10 cellular contexts compared by ENCODE assay signal in genomic region chr1:115837762-115838421, GRCh38. TPM values are rescaled to one million over a fixed set of nuclear protein-coding genes. Genes with fewer than 3 reads are reported as not detected.
A peak's percentile ranks its signal among the peaks of the same experiment; 100 is the strongest.
DNase-seq lines count a peak whose midpoint lies in the region; ATAC-seq lines count a peak whose summit lies in the region.
"Had no signal": no experiment of that assay in that cellular context is flagged by ENCODE, and none has a peak within 500 bp of the region (broad histone marks: within the 10 kb centered on the region; RNA-seq: fewer than 3 reads in every experiment).

No MANE protein-coding gene starts in this region.

- POLR2A ChIA-PET in activated naive CD8-positive, alpha-beta T cell treated with anti-CD3 and anti-CD28 coated beads, Interleukin-2, amount 10 ng/mL, durations not matched to agents 7 days and 5 days (lab: Charles Lee), result no interaction called here

- DNase-seq in NCI-H82 (lab: John Stamatoyannopoulos, UW), result peak; percentile 20
- no peak for DNase-seq in NCI-H82 treated with DMSO at 0.1 percent for 48 hours (lab: John Stamatoyannopoulos, UW; ENCODE audit: unreplicated experiment)
- peak; percentile 32 for DNase-seq in activated naive CD8-positive, alpha-beta T cell treated with anti-CD3 and anti-CD28 coated beads, Interleukin-2, amount 10 ng/mL, durations not matched to agents 7 days and 5 days
- peak; percentile 81 for DNase-seq in islet precursor cell
- no peak for DNase-seq in stimulated activated naive CD8-positive, alpha-beta T cell treated with anti-CD3 and anti-CD28 coated beads, Interleukin-15, amount 100 ng/mL, for 72 hours
- no peak for DNase-seq in COLO829 (ENCODE audit: low spot score)
- DNase-seq in T-helper 2 cell treated with Interferon-gamma antibody and Interleukin-4, amounts not matched to agents 5 μg/mL and 100 μg/mL, for 36 hours (ENCODE audit: low spot score), result no peak
- no peak for DNase-seq in activated CD4-positive, alpha-beta T cell treated with anti-CD3 and anti-CD28 coated beads for 1 hour
- DNase-seq: activated CD4-positive, alpha-beta T cell treated with anti-CD3 and anti-CD28 coated beads, Interleukin-2, amount 50 U/mL, for 1 hour; NCI-H2171 had no signal

- H3K4me1 Mint-ChIP-seq in activated naive CD8-positive, alpha-beta T cell treated with anti-CD3 and anti-CD28 coated beads, Interleukin-2, amount 10 ng/mL, durations not matched to agents 7 days and 5 days, result peaks cover 2% of the 10 kb centered on the region
- peaks cover 13% of the 10 kb centered on the region for H3K4me1 Mint-ChIP-seq in stimulated activated naive CD8-positive, alpha-beta T cell treated with anti-CD3 and anti-CD28 coated beads, Interleukin-15, amount 100 ng/mL, for 72 hours
- H3K4me1 Mint-ChIP-seq in T-helper 2 cell treated with Interferon-gamma antibody and Interleukin-4, amounts not matched to agents 5 μg/mL and 100 μg/mL, for 36 hours (ENCODE audit: low read depth), result peaks cover 2% of the 10 kb centered on the region

- H3K36me3 Mint-ChIP-seq in activated naive CD8-positive, alpha-beta T cell treated with anti-CD3 and anti-CD28 coated beads, Interleukin-2, amount 10 ng/mL, durations not matched to agents 7 days and 5 days, result no peaks in the 10 kb centered on the region
- H3K36me3 Mint-ChIP-seq in T-helper 2 cell treated with Interferon-gamma antibody and Interleukin-4, amounts not matched to agents 5 μg/mL and 100 μg/mL, for 36 hours (ENCODE audit: low read depth), result no peaks in the 10 kb centered on the region

- no peak overlapping the region for H3K4me3 Mint-ChIP-seq in activated naive CD8-positive, alpha-beta T cell treated with anti-CD3 and anti-CD28 coated beads, Interleukin-2, amount 10 ng/mL, durations not matched to agents 7 days and 5 days
- H3K4me3 Mint-ChIP-seq in stimulated activated naive CD8-positive, alpha-beta T cell treated with anti-CD3 and anti-CD28 coated beads, Interleukin-15, amount 100 ng/mL, for 72 hours, result peak overlapping the region; percentile 23 to 68
- no peak overlapping the region for H3K4me3 Mint-ChIP-seq in T-helper 2 cell treated with Interferon-gamma antibody and Interleukin-4, amounts not matched to agents 5 μg/mL and 100 μg/mL, for 36 hours

- H3K9me3 Mint-ChIP-seq in activated naive CD8-positive, alpha-beta T cell treated with anti-CD3 and anti-CD28 coated beads, Interleukin-2, amount 10 ng/mL, durations not matched to agents 7 days and 5 days, result no peaks in the 10 kb centered on the region
- H3K9me3 Mint-ChIP-seq in stimulated activated naive CD8-positive, alpha-beta T cell treated with anti-CD3 and anti-CD28 coated beads, Interleukin-15, amount 100 ng/mL, for 72 hours, result no peaks in the 10 kb centered on the region
- no peaks in the 10 kb centered on the region for H3K9me3 Mint-ChIP-seq in T-helper 2 cell treated with Interferon-gamma antibody and Interleukin-4, amounts not matched to agents 5 μg/mL and 100 μg/mL, for 36 hours

- H3K27ac Mint-ChIP-seq in activated naive CD8-positive, alpha-beta T cell treated with anti-CD3 and anti-CD28 coated beads, Interleukin-2, amount 10 ng/mL, durations not matched to agents 7 days and 5 days, result no peak overlapping the region
- H3K27ac Mint-ChIP-seq in stimulated activated naive CD8-positive, alpha-beta T cell treated with anti-CD3 and anti-CD28 coated beads, Interleukin-15, amount 100 ng/mL, for 72 hours, result no peak overlapping the region
- H3K27ac Mint-ChIP-seq in T-helper 2 cell treated with Interferon-gamma antibody and Interleukin-4, amounts not matched to agents 5 μg/mL and 100 μg/mL, for 36 hours, result no peak overlapping the region

- ATAC-seq in activated naive CD8-positive, alpha-beta T cell treated with anti-CD3 and anti-CD28 coated beads, Interleukin-2, amount 10 ng/mL, durations not matched to agents 7 days and 5 days (ENCODE audit: low read depth), result no peak
- ATAC-seq in stimulated activated naive CD8-positive, alpha-beta T cell treated with anti-CD3 and anti-CD28 coated beads, Interleukin-15, amount 100 ng/mL, for 72 hours, result peak; percentile 4

- peaks cover 80% of the 10 kb centered on the region for H3K27me3 Mint-ChIP-seq in activated naive CD8-positive, alpha-beta T cell treated with anti-CD3 and anti-CD28 coated beads, Interleukin-2, amount 10 ng/mL, durations not matched to agents 7 days and 5 days
- peaks cover 88% of the 10 kb centered on the region for H3K27me3 Mint-ChIP-seq in stimulated activated naive CD8-positive, alpha-beta T cell treated with anti-CD3 and anti-CD28 coated beads, Interleukin-15, amount 100 ng/mL, for 72 hours
- peaks cover 68% of the 10 kb centered on the region for H3K27me3 Mint-ChIP-seq in T-helper 2 cell treated with Interferon-gamma antibody and Interleukin-4, amounts not matched to agents 5 μg/mL and 100 μg/mL, for 36 hours (ENCODE audit: low read depth)

RNA-seq across cellular contexts. Expression of gene NHLH2, which starts 3.0 kb away (rescaled TPM):
- not detected for total RNA-seq in activated naive CD8-positive, alpha-beta T cell treated with anti-CD3 and anti-CD28 coated beads, Interleukin-2, amount 10 ng/mL, durations not matched to agents 7 days and 5 days

Comparison
In these comparisons a context has a peak if more than half of its experiments do, and no peak if none do; other contexts are left out.
1. DNase-seq: peak in NCI-H82 (single experiment), activated naive CD8-positive, alpha-beta T cell treated with anti-CD3 and anti-CD28 coated beads, Interleukin-2, amount 10 ng/mL, durations not matched to agents 7 days and 5 days (single experiment) and islet precursor cell (single experiment); none in NCI-H82 treated with DMSO at 0.1 percent for 48 hours (single experiment), stimulated activated naive CD8-positive, alpha-beta T cell treated with anti-CD3 and anti-CD28 coated beads, Interleukin-15, amount 100 ng/mL, for 72 hours (0 of 2), COLO829 (single experiment), T-helper 2 cell treated with Interferon-gamma antibody and Interleukin-4, amounts not matched to agents 5 μg/mL and 100 μg/mL, for 36 hours (single experiment) and activated CD4-positive, alpha-beta T cell treated with anti-CD3 and anti-CD28 coated beads for 1 hour (single experiment).
2. H3K4me3 Mint-ChIP-seq: peak in stimulated activated naive CD8-positive, alpha-beta T cell treated with anti-CD3 and anti-CD28 coated beads, Interleukin-15, amount 100 ng/mL, for 72 hours (2 of 2); none in activated naive CD8-positive, alpha-beta T cell treated with anti-CD3 and anti-CD28 coated beads, Interleukin-2, amount 10 ng/mL, durations not matched to agents 7 days and 5 days (single experiment) and T-helper 2 cell treated with Interferon-gamma antibody and Interleukin-4, amounts not matched to agents 5 μg/mL and 100 μg/mL, for 36 hours (single experiment).